1 cellular context compared by ENCODE assay signal in genomic region chr20:48667889-48668413, GRCh38.
A peak's percentile ranks its signal among the peaks of the same experiment; 100 is the strongest.
TF ChIP-seq lines count a peak whose summit lies in the region.

No MANE protein-coding gene starts in this region.

TF ChIP-seq in HepG2, 621 proteins besides CTCF, POLR2A, EP300 and RAD21 (continued from another document and continues in another):
- TF ChIP-seq HES4 (CRISPR knock-in tag; IDR thresholded peaks at IDR 0.05; ENCODE audit: borderline replicate concordance) (no peak), ZNF225 (CRISPR knock-in tag; IDR thresholded peaks at IDR 0.05) (peak; percentile 30), ZNF770 (CRISPR knock-in tag; IDR thresholded peaks at IDR 0.05) (no peak), ZNF749 (CRISPR knock-in tag; IDR thresholded peaks at IDR 0.05; ENCODE audit: borderline replicate concordance) (no peak), CBX5 (CRISPR knock-in tag; IDR thresholded peaks at IDR 0.05; ENCODE audit: borderline replicate concordance) (no peak), TP53 (CRISPR knock-in tag; conservative IDR thresholded peaks at IDR 0.05) (no peak), ZNF33A (CRISPR knock-in tag; IDR thresholded peaks at IDR 0.05; ENCODE audit: borderline replicate concordance) (no peak), ATRX (CRISPR knock-in tag; IDR thresholded peaks at IDR 0.05; ENCODE audit: borderline replicate concordance) (no peak), NR1H2 (CRISPR knock-in tag; IDR thresholded peaks at IDR 0.05; ENCODE audit: borderline replicate concordance, low read depth) (no peak), ZNF343 (CRISPR knock-in tag; IDR thresholded peaks at IDR 0.05) (no peak), THAP8 (CRISPR knock-in tag; IDR thresholded peaks at IDR 0.05; ENCODE audit: borderline replicate concordance) (no peak), IKZF5 (CRISPR knock-in tag; IDR thresholded peaks at IDR 0.05) (no peak), ZSCAN20 (CRISPR knock-in tag; IDR thresholded peaks at IDR 0.05; ENCODE audit: borderline replicate concordance) (no peak), GABPB1 (CRISPR knock-in tag; IDR thresholded peaks at IDR 0.05) (peak; percentile 44; the same call in 1 of the 2 replicates), HNRNPL (IDR thresholded peaks at IDR 0.05; ENCODE audit: low read depth, low read length) (no peak), ZNF782 (CRISPR knock-in tag; IDR thresholded peaks at IDR 0.05; ENCODE audit: borderline replicate concordance) (no peak), ZNF83 (CRISPR knock-in tag; IDR thresholded peaks at IDR 0.05; ENCODE audit: borderline replicate concordance) (no peak), PHF8 (CRISPR knock-in tag; IDR thresholded peaks at IDR 0.05) (peak; percentile 53), HIC2 (CRISPR knock-in tag; IDR thresholded peaks at IDR 0.05; ENCODE audit: low read depth) (0 out of 2 replicates have a peak, but pooled peaks have one; percentile 13), ZNF331 (CRISPR knock-in tag; IDR thresholded peaks at IDR 0.05) (no peak)
- TF ChIP-seq, protein P1, sequence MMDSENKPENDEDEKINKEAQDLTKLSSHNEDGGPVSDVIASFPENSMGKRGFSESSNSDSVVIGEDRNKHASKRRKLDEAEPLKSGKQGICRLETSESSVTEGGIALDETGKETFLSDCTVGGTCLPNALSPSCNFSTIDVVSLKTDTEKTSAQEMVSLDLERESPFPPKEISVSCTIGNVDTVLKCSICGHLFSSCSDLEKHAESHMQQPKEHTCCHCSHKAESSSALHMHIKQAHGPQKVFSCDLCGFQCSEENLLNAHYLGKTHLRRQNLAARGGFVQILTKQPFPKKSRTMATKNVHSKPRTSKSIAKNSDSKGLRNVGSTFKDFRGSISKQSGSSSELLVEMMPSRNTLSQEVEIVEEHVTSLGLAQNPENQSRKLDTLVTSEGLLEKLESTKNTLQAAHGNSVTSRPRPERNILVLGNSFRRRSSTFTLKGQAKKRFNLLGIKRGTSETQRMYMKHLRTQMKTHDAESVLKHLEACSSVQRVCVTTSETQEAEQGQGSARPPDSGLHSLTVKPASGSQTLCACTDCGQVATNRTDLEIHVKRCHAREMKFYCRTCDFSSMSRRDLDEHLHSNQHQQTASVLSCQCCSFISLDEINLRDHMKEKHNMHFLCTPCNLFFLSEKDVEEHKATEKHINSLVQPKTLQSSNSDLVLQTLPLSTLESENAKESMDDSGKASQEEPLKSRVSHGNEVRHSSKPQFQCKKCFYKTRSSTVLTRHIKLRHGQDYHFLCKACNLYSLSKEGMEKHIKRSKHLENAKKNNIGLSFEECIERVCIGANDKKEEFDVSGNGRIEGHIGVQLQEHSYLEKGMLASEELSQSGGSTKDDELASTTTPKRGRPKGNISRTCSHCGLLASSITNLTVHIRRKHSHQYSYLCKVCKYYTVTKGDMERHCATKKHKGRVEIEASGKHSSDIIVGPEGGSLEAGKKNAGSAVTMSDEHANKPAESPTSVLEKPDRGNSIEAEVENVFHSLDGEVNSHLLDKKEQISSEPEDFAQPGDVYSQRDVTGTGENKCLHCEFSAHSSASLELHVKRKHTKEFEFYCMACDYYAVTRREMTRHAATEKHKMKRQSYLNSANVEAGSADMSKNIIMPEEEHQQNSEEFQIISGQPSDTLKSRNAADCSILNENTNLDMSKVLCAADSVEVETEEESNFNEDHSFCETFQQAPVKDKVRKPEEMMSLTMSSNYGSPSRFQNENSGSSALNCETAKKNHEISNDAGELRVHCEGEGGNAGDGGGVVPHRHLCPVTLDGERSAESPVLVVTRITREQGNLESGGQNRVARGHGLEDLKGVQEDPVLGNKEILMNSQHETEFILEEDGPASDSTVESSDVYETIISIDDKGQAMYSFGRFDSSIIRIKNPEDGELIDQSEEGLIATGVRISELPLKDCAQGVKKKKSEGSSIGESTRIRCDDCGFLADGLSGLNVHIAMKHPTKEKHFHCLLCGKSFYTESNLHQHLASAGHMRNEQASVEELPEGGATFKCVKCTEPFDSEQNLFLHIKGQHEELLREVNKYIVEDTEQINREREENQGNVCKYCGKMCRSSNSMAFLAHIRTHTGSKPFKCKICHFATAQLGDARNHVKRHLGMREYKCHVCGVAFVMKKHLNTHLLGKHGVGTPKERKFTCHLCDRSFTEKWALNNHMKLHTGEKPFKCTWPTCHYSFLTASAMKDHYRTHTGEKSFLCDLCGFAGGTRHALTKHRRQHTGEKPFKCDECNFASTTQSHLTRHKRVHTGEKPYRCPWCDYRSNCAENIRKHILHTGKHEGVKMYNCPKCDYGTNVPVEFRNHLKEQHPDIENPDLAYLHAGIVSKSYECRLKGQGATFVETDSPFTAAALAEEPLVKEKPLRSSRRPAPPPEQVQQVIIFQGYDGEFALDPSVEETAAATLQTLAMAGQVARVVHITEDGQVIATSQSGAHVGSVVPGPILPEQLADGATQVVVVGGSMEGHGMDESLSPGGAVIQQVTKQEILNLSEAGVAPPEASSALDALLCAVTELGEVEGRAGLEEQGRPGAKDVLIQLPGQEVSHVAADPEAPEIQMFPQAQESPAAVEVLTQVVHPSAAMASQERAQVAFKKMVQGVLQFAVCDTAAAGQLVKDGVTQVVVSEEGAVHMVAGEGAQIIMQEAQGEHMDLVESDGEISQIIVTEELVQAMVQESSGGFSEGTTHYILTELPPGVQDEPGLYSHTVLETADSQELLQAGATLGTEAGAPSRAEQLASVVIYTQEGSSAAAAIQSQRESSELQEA (CRISPR knock-in tag; IDR thresholded peaks at IDR 0.05; ENCODE audit: not compliant biosample characterization): peak; percentile 71
- TF ChIP-seq, protein P2, sequence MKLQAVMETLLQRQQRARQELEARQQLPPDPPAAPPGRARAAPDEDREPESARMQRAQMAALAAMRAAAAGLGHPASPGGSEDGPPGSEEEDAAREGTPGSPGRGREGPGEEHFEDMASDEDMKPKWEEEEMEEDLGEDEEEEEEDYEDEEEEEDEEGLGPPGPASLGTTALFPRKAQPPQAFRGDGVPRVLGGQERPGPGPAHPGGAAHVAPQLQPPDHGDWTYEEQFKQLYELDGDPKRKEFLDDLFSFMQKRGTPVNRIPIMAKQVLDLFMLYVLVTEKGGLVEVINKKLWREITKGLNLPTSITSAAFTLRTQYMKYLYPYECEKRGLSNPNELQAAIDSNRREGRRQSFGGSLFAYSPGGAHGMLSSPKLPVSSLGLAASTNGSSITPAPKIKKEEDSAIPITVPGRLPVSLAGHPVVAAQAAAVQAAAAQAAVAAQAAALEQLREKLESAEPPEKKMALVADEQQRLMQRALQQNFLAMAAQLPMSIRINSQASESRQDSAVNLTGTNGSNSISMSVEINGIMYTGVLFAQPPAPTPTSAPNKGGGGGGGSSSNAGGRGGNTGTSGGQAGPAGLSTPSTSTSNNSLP (IDR thresholded peaks at IDR 0.05; ENCODE audit: low read depth, low read length): no peak
- TF ChIP-seq, protein P3, sequence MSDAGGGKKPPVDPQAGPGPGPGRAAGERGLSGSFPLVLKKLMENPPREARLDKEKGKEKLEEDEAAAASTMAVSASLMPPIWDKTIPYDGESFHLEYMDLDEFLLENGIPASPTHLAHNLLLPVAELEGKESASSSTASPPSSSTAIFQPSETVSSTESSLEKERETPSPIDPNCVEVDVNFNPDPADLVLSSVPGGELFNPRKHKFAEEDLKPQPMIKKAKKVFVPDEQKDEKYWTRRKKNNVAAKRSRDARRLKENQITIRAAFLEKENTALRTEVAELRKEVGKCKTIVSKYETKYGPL (CRISPR knock-in tag; IDR thresholded peaks at IDR 0.05): no peak
- TF ChIP-seq, protein P4, sequence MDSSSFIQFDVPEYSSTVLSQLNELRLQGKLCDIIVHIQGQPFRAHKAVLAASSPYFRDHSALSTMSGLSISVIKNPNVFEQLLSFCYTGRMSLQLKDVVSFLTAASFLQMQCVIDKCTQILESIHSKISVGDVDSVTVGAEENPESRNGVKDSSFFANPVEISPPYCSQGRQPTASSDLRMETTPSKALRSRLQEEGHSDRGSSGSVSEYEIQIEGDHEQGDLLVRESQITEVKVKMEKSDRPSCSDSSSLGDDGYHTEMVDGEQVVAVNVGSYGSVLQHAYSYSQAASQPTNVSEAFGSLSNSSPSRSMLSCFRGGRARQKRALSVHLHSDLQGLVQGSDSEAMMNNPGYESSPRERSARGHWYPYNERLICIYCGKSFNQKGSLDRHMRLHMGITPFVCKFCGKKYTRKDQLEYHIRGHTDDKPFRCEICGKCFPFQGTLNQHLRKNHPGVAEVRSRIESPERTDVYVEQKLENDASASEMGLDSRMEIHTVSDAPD (CRISPR knock-in tag; IDR thresholded peaks at IDR 0.05): no peak
- TF ChIP-seq, protein P5, sequence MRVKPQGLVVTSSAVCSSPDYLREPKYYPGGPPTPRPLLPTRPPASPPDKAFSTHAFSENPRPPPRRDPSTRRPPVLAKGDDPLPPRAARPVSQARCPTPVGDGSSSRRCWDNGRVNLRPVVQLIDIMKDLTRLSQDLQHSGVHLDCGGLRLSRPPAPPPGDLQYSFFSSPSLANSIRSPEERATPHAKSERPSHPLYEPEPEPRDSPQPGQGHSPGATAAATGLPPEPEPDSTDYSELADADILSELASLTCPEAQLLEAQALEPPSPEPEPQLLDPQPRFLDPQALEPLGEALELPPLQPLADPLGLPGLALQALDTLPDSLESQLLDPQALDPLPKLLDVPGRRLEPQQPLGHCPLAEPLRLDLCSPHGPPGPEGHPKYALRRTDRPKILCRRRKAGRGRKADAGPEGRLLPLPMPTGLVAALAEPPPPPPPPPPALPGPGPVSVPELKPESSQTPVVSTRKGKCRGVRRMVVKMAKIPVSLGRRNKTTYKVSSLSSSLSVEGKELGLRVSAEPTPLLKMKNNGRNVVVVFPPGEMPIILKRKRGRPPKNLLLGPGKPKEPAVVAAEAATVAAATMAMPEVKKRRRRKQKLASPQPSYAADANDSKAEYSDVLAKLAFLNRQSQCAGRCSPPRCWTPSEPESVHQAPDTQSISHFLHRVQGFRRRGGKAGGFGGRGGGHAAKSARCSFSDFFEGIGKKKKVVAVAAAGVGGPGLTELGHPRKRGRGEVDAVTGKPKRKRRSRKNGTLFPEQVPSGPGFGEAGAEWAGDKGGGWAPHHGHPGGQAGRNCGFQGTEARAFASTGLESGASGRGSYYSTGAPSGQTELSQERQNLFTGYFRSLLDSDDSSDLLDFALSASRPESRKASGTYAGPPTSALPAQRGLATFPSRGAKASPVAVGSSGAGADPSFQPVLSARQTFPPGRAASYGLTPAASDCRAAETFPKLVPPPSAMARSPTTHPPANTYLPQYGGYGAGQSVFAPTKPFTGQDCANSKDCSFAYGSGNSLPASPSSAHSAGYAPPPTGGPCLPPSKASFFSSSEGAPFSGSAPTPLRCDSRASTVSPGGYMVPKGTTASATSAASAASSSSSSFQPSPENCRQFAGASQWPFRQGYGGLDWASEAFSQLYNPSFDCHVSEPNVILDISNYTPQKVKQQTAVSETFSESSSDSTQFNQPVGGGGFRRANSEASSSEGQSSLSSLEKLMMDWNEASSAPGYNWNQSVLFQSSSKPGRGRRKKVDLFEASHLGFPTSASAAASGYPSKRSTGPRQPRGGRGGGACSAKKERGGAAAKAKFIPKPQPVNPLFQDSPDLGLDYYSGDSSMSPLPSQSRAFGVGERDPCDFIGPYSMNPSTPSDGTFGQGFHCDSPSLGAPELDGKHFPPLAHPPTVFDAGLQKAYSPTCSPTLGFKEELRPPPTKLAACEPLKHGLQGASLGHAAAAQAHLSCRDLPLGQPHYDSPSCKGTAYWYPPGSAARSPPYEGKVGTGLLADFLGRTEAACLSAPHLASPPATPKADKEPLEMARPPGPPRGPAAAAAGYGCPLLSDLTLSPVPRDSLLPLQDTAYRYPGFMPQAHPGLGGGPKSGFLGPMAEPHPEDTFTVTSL (CRISPR knock-in tag; IDR thresholded peaks at IDR 0.05; ENCODE audit: borderline replicate concordance): no peak
- TF ChIP-seq, protein P6, sequence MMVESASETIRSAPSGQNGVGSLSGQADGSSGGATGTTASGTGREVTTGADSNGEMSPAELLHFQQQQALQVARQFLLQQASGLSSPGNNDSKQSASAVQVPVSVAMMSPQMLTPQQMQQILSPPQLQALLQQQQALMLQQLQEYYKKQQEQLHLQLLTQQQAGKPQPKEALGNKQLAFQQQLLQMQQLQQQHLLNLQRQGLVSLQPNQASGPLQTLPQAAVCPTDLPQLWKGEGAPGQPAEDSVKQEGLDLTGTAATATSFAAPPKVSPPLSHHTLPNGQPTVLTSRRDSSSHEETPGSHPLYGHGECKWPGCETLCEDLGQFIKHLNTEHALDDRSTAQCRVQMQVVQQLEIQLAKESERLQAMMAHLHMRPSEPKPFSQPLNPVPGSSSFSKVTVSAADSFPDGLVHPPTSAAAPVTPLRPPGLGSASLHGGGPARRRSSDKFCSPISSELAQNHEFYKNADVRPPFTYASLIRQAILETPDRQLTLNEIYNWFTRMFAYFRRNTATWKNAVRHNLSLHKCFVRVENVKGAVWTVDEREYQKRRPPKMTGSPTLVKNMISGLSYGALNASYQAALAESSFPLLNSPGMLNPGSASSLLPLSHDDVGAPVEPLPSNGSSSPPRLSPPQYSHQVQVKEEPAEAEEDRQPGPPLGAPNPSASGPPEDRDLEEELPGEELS (CRISPR knock-in tag; IDR thresholded peaks at IDR 0.05): peak; percentile 38; the same call in 1 of the 2 replicates
